9 cellular contexts compared by ENCODE assay signal in genomic region chr4:140567722-140568121, GRCh38. TPM values are rescaled to one million over a fixed set of nuclear protein-coding genes. Genes with fewer than 3 reads are reported as not detected.
DNase-seq lines count a peak whose midpoint lies in the region; ATAC-seq and TF ChIP-seq lines count a peak whose summit lies in the region.
"Had no signal": no experiment of that assay in that cellular context is flagged by ENCODE, and none has a peak within 500 bp of the region (broad histone marks: within the 10 kb centered on the region; RNA-seq: fewer than 3 reads in every experiment).

No MANE protein-coding gene starts in this region.

- H3K36me3 ChIP-seq in GM23338 (ENCODE audit: insufficient read depth), result no peaks in the 10 kb centered on the region
- H3K36me3 ChIP-seq in iPS DF 6.9 (ENCODE audit: control insufficient read depth, insufficient read depth, low read length), result no peaks in the 10 kb centered on the region
- no peaks in the 10 kb centered on the region for H3K36me3 ChIP-seq in OCI-LY7 (ENCODE audit: insufficient read depth, low read length)

- POLR2A ChIA-PET in activated B cell treated with CpG ODN at 0.5 μM for 24 hours (lab: Charles Lee) (interaction anchor here (3.7 kb wide), 1 partner anchor 11 kb away, joined by 10 read pairs; no protein-coding TSS in a partner anchor), OCI-LY7 (lab: Charles Lee) (interaction anchor here (0.9 to 1.0 kb wide), 2 partner anchors 11 to 25 kb away, joined by 3 to 6 read pairs; no protein-coding TSS in a partner anchor)

- ATAC-seq in GM23338 (peak; percentile 65), activated B cell treated with CpG ODN at 0.5 μM for 24 hours (ENCODE audit: low read depth) (peak; percentile 47)

- H3K9me3 ChIP-seq in iPS DF 6.9 (ENCODE audit: control insufficient read depth, insufficient read depth, low read length), result no peaks in the 10 kb centered on the region
- no peaks in the 10 kb centered on the region for H3K9me3 ChIP-seq in OCI-LY7 (ENCODE audit: low read length)

- H3K36me3 Mint-ChIP-seq in GM23338 (ENCODE audit: low read depth), result no peaks in the 10 kb centered on the region; the same call in 2 of the 3 replicates
- H3K36me3 Mint-ChIP-seq in activated B cell treated with CpG ODN at 0.5 μM for 24 hours (ENCODE audit: low read depth), result no peaks in the 10 kb centered on the region

- no TSS peak for BruUV-seq in OCI-LY7 (replicated peaks; lab: Mats Ljungman, UMichigan)

- no peaks in the 10 kb centered on the region for H3K9me3 Mint-ChIP-seq in GM23338
- H3K9me3 Mint-ChIP-seq in activated B cell treated with CpG ODN at 0.5 μM for 24 hours, result peaks cover 8% of the 10 kb centered on the region

- H3K4me1 Mint-ChIP-seq in GM23338 (peaks cover 16% of the 10 kb centered on the region), activated B cell treated with CpG ODN at 0.5 μM for 24 hours (peaks cover 23% of the 10 kb centered on the region)

- peak overlapping the region; percentile 78 for H3K4me3 ChIP-seq in GM23338
- peak overlapping the region; percentile 7; the same call in 1 of the 2 replicates for H3K4me3 ChIP-seq in iPS DF 6.9 (ENCODE audit: low read length)
- no peak overlapping the region for H3K4me3 ChIP-seq in OCI-LY7 (ENCODE audit: low read depth, low read length, poor library complexity, severe bottlenecking)

- H3K27me3 Mint-ChIP-seq in GM23338 (ENCODE audit: insufficient read depth, low read depth, poor library complexity), result peaks cover 50% of the 10 kb centered on the region
- H3K27me3 Mint-ChIP-seq in activated B cell treated with CpG ODN at 0.5 μM for 24 hours, result peaks cover 38% of the 10 kb centered on the region

- WGBS in iPS DF 6.9 (ENCODE audit: insufficient coverage, insufficient read length), result no CpG with 5 or more reads among the region's 18 CpGs

- peaks cover 67% of the 10 kb centered on the region for H3K27me3 ChIP-seq in GM23338 (ENCODE audit: insufficient read depth)
- H3K27me3 ChIP-seq in iPS DF 6.9 (ENCODE audit: control insufficient read depth, insufficient read depth, low read length), result peaks cover 36% of the 10 kb centered on the region

- peak overlapping the region; percentile 98 for H2AFZ ChIP-seq in GM23338
- no peak overlapping the region for H2AFZ ChIP-seq in OCI-LY7 (ENCODE audit: low read length)

- DNase-seq in GM23338 (ENCODE audit: low spot score) (peak; percentile 65), activated B cell treated with CpG ODN at 0.5 μM for 24 hours (no peak), iPS DF 6.9 (ENCODE audit: low read depth, low spot score) (no peak), retina (peak; percentile 60), OCI-LY7 (ENCODE audit: low spot score) (no peak), cerebellum (ENCODE audit: low spot score) (no peak), superior temporal gyrus (ENCODE audit: extremely low spot score) (no peak)
- DNase-seq in activated CD4-positive, alpha-beta T cell treated with anti-CD3 and anti-CD28 coated beads for 1 hour, result no peak
- DNase-seq: activated CD4-positive, alpha-beta T cell treated with anti-CD3 and anti-CD28 coated beads, Interleukin-2, amount 50 U/mL, for 4 hours had no signal

- peaks cover 10% of the 10 kb centered on the region for H3K4me1 ChIP-seq in GM23338 (ENCODE audit: insufficient read depth)
- peaks cover 2% of the 10 kb centered on the region for H3K4me1 ChIP-seq in iPS DF 6.9 (ENCODE audit: control insufficient read depth, insufficient read depth, low read length)
- H3K4me1 ChIP-seq in OCI-LY7 (ENCODE audit: insufficient read depth, low read length, poor library complexity, severe bottlenecking), result no peaks in the 10 kb centered on the region

- H3K27ac ChIP-seq in GM23338 (ENCODE audit: low read depth), result no peak overlapping the region
- no peak overlapping the region for H3K27ac ChIP-seq in iPS DF 6.9 (ENCODE audit: low read length)
- no peak overlapping the region for H3K27ac ChIP-seq in OCI-LY7 (ENCODE audit: low read depth, low read length, poor library complexity, severe bottlenecking)

- CTCF ChIA-PET in activated B cell treated with CpG ODN at 0.5 μM for 24 hours (lab: Charles Lee) (no interaction called here), OCI-LY7 (lab: Charles Lee; ENCODE audit: unreplicated experiment) (interaction anchor here (0.5 kb wide), 1 partner anchor 301 kb away, joined by 3 read pairs; no protein-coding TSS in a partner anchor)

- H3K4me3 Mint-ChIP-seq in GM23338 (peak overlapping the region; percentile 77), activated B cell treated with CpG ODN at 0.5 μM for 24 hours (peak overlapping the region; percentile 42)

- no peaks in the 10 kb centered on the region for H3F3A ChIP-seq in GM23338 (replicated peaks; ENCODE audit: low read depth)

- H3K4me2 ChIP-seq in GM23338 (peak overlapping the region; percentile 95), OCI-LY7 (ENCODE audit: low read length) (no peak overlapping the region)

- H4K20me1 ChIP-seq in GM23338 (replicated peaks; ENCODE audit: insufficient read depth) (no peaks in the 10 kb centered on the region), OCI-LY7 (ENCODE audit: insufficient read depth, low read length) (no peaks in the 10 kb centered on the region)

- H3K27ac Mint-ChIP-seq in GM23338 (no peak overlapping the region), activated B cell treated with CpG ODN at 0.5 μM for 24 hours (no peak overlapping the region)

- TF ChIP-seq CTCF in GM23338 (conservative IDR thresholded peaks at IDR 0.05; ENCODE audit: low read depth in 2 of 2) (no peak), activated B cell treated with CpG ODN at 0.5 μM for 24 hours (IDR thresholded peaks at IDR 0.05) (no peak), OCI-LY7 (conservative IDR thresholded peaks at IDR 0.05; ENCODE audit: low read length) (no peak)

- H3K9me2 ChIP-seq in GM23338 (ENCODE audit: insufficient read depth) (no peaks in the 10 kb centered on the region), OCI-LY7 (ENCODE audit: insufficient read depth, low read length) (no peaks in the 10 kb centered on the region)

- intact Hi-C loops in activated B cell treated with CpG ODN at 0.5 μM for 24 hours (cut with micrococcal nuclease) (loop anchor here (1.0 kb wide), 1 partner anchor 10 kb away; no protein-coding TSS in a partner anchor), OCI-LY7 (cut with micrococcal nuclease; ENCODE audit: unreplicated experiment) (no loop called here)

- H3K79me2 ChIP-seq in GM23338 (replicated peaks; ENCODE audit: insufficient read depth) (no peaks in the 10 kb centered on the region), OCI-LY7 (ENCODE audit: insufficient read depth, low read depth, low read length) (no peaks in the 10 kb centered on the region)

TF ChIP-seq in GM23338, 12 proteins besides CTCF, POLR2A, EP300 and RAD21:
- TF ChIP-seq, protein P1, sequence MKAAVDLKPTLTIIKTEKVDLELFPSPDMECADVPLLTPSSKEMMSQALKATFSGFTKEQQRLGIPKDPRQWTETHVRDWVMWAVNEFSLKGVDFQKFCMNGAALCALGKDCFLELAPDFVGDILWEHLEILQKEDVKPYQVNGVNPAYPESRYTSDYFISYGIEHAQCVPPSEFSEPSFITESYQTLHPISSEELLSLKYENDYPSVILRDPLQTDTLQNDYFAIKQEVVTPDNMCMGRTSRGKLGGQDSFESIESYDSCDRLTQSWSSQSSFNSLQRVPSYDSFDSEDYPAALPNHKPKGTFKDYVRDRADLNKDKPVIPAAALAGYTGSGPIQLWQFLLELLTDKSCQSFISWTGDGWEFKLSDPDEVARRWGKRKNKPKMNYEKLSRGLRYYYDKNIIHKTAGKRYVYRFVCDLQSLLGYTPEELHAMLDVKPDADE (IDR thresholded peaks at IDR 0.05), result no peak
- peak; percentile 72 for TF ChIP-seq EZH2 (IDR thresholded peaks at IDR 0.05; ENCODE audit: low read depth, unreplicated experiment)

RNA-seq across cellular contexts. Expression of gene UCP1, which starts 1.0 kb away (rescaled TPM):
- total RNA-seq in GM23338 (2014; rRNA removed; shearing (Covaris generic)), result 0.21 TPM in 1 of 2 replicates, not detected in the other
- 0.40 TPM in 1 of 2 replicates, not detected in the other for polyA plus RNA-seq in GM23338 (2016; fragmentation: Nextera tagmentation; extraction: Ambion mirVana)
- total RNA-seq in activated B cell treated with CpG ODN at 0.5 μM for 24 hours, result not detected in 2 replicates
- total RNA-seq in OCI-LY7 (2014; rRNA removed; shearing (Covaris generic)), result not detected in 2 replicates
- total RNA-seq in OCI-LY7 (2022), result not detected in 2 replicates
- not detected for total RNA-seq in cerebellum

RNA-seq across cellular contexts. Expression of gene ELMOD2, which starts 43.8 kb away (rescaled TPM):
- total RNA-seq in GM23338 (2014; rRNA removed; shearing (Covaris generic)), result 22.7 and 28.9 TPM in 2 replicates
- 11.9 and 17.9 TPM in 2 replicates for polyA plus RNA-seq in GM23338 (2016; fragmentation: Nextera tagmentation; extraction: Ambion mirVana)
- 20.4 and 20.8 TPM in 2 replicates for total RNA-seq in activated B cell treated with CpG ODN at 0.5 μM for 24 hours
- total RNA-seq in OCI-LY7 (2014; rRNA removed; shearing (Covaris generic)), result 16.2 and 20.0 TPM in 2 replicates
- 28.7 and 28.9 TPM in 2 replicates for total RNA-seq in OCI-LY7 (2022)
- total RNA-seq in cerebellum, result 76.4 TPM

Comparison
In these comparisons a context has a peak if more than half of its experiments do, and no peak if none do; other contexts are left out.
1. DNase-seq: peak in GM23338 (single experiment) and retina (single experiment); none in activated B cell treated with CpG ODN at 0.5 μM for 24 hours (single experiment), iPS DF 6.9 (single experiment), activated CD4-positive, alpha-beta T cell treated with anti-CD3 and anti-CD28 coated beads for 1 hour (single experiment), OCI-LY7 (single experiment), cerebellum (single experiment) and superior temporal gyrus (single experiment).